In the genomic region with DNA sequence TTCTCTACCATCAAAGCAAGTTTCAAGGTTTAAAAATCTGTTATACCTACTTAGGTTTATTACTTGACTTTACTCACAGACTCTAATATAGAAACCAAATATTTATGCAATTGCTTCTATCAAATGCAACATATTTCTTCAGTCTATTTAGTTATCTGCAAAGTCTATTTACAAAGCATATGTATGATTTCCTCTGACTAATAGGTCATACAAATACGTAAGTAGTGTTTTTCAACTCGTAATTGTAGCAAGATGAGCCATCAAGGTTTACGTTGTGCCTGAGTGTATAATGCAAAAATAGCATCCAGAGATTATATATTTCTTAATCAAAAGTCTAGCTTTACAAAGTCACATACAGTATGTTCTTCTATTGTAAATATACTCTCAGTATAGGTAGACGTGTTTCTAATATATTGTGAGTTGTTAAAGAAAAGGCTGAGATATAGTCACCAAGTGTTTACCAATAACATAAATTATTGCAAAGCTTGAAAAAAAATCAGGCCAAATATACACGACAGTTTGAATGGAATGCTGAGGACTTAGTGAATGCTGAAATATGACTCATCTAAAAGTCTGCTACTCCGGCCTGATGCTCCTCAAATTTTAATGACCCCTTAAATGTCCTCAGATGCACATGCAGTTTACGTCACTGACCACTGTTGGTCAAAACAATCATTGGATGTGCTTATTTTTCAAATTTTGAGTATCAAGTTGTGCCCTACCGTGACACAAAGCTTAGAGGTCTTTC, we compare ENCODE assay signal across 23 cellular contexts. TPM values are rescaled to one million over a fixed set of nuclear protein-coding genes. Genes with fewer than 3 reads are reported as not detected.
DNase-seq lines count a peak whose midpoint lies in the region; TF ChIP-seq lines count a peak whose summit lies in the region.
"Had no signal": no experiment of that assay in that cellular context is flagged by ENCODE, and none has a peak within 500 bp of the region (broad histone marks: within the 10 kb centered on the region; RNA-seq: fewer than 3 reads in every experiment).

No MANE protein-coding gene starts in this region.

- no peak overlapping the region for H2AFZ ChIP-seq in mesenchymal stem cell (ENCODE audit: low read depth, low read length)
- H2AFZ ChIP-seq: parathyroid adenoma had no signal

- peaks cover 0 to 24% of the 10 kb centered on the region in 2 experiments for H3K36me3 ChIP-seq in mesenchymal stem cell (ENCODE audit: control insufficient read depth in 1 of 2, insufficient read depth in 2 of 2, low read depth in 1 of 2, low read length in 2 of 2)
- H3K36me3 ChIP-seq: BLaER1 treated with 17β-estradiol and CSF1 and Interleukin-3, amounts not matched to agents 10 nM and 100 nM; tibial nerve had no signal

- no peak overlapping the region for H3K4me2 ChIP-seq in mesenchymal stem cell (ENCODE audit: low read length, poor library complexity, severe bottlenecking)
- H3K4me2 ChIP-seq: BLaER1 treated with 17β-estradiol and CSF1 and Interleukin-3, amounts not matched to agents 10 nM and 100 nM had no signal

- H3K9ac ChIP-seq in mesenchymal stem cell (ENCODE audit: low read length): no peak overlapping the region
- H3K9ac ChIP-seq: BLaER1 treated with 17β-estradiol and CSF1 and Interleukin-3, amounts not matched to agents 10 nM and 100 nM; parathyroid adenoma had no signal

- no peaks in the 10 kb centered on the region for H3K4me1 ChIP-seq in mesenchymal stem cell (ENCODE audit: control insufficient read depth, insufficient read depth, low read depth, low read length)
- H3K4me1 ChIP-seq: foreskin keratinocyte, parathyroid adenoma had no signal

- H3K4me1 Mint-ChIP-seq in activated CD4-positive, alpha-beta T cell treated with anti-CD3 and anti-CD28 coated beads, Interleukin-2, amount 10 ng/mL, durations not matched to agents 24 days and 14 days: no peaks in the 10 kb centered on the region
- H3K4me1 Mint-ChIP-seq: natural killer cell had no signal

- no peaks in the 10 kb centered on the region for H3K27me3 Mint-ChIP-seq in activated CD4-positive, alpha-beta T cell treated with anti-CD3 and anti-CD28 coated beads, Interleukin-2, amount 10 ng/mL, durations not matched to agents 24 days and 14 days

- no peak overlapping the region for H3K23ac ChIP-seq in mesenchymal stem cell (ENCODE audit: low read length in 2 of 2)

- H3K27ac Mint-ChIP-seq in activated CD4-positive, alpha-beta T cell treated with anti-CD3 and anti-CD28 coated beads, Interleukin-2, amount 10 ng/mL, durations not matched to agents 24 days and 14 days: no peak overlapping the region
- H3K27ac Mint-ChIP-seq: natural killer cell; stimulated activated naive CD8-positive, alpha-beta T cell treated with anti-CD3 and anti-CD28 coated beads, Interleukin-15, Interleukin-2, amounts not matched to agents 100 ng/mL and 50 ng/mL, for 24 hours had no signal

- no peaks in the 10 kb centered on the region for H3K9me3 Mint-ChIP-seq in activated CD4-positive, alpha-beta T cell treated with anti-CD3 and anti-CD28 coated beads, Interleukin-2, amount 10 ng/mL, durations not matched to agents 24 days and 14 days

- no peak overlapping the region for H3K27ac ChIP-seq in mesenchymal stem cell (ENCODE audit: low read length, poor library complexity, severe bottlenecking)
- H3K27ac ChIP-seq: BLaER1 treated with 17β-estradiol and CSF1 and Interleukin-3, amounts not matched to agents 10 nM and 100 nM; foreskin keratinocyte; parathyroid adenoma; tibial nerve had no signal

- H3K18ac ChIP-seq in mesenchymal stem cell (ENCODE audit: low read depth in 1 of 2, low read length in 2 of 2): no peak overlapping the region

- H3K36me3 Mint-ChIP-seq in activated CD4-positive, alpha-beta T cell treated with anti-CD3 and anti-CD28 coated beads, Interleukin-2, amount 10 ng/mL, durations not matched to agents 24 days and 14 days (ENCODE audit: low read depth): no peaks in the 10 kb centered on the region
- H3K36me3 Mint-ChIP-seq: natural killer cell had no signal

- no peak overlapping the region for H3K14ac ChIP-seq in mesenchymal stem cell (ENCODE audit: low read length in 2 of 2)

- intact Hi-C loops in activated CD4-positive, alpha-beta T cell treated with anti-CD3 and anti-CD28 coated beads, Interleukin-2, amount 10 ng/mL, durations not matched to agents 24 days and 14 days (cut with micrococcal nuclease): no loop called here

- H2BK12ac ChIP-seq in mesenchymal stem cell (ENCODE audit: low read length in 2 of 2): no peak overlapping the region

- no peak for TF ChIP-seq CTCF in astrocyte of the spinal cord (IDR thresholded peaks at IDR 0.05; ENCODE audit: low read depth, low read length)

- WGBS in mesenchymal stem cell: 0% methylated on average over 2 of the region's 8 CpGs

- H2BK5ac ChIP-seq in mesenchymal stem cell (ENCODE audit: low read depth, low read length, poor library complexity, severe bottlenecking): no peak overlapping the region

- no peak overlapping the region for H2BK120ac ChIP-seq in mesenchymal stem cell (ENCODE audit: low read depth, low read length)

- no peak overlapping the region for H4K8ac ChIP-seq in mesenchymal stem cell (ENCODE audit: low read length)

- H3K4me3 ChIP-seq in astrocyte of the spinal cord (ENCODE audit: low read depth, low read length) (no peak overlapping the region), mesenchymal stem cell (ENCODE audit: insufficient read depth in 1 of 2, low read depth in 1 of 2, low read length in 2 of 2) (no peak overlapping the region)
- H3K4me3 ChIP-seq: BLaER1 treated with 17β-estradiol and CSF1 and Interleukin-3, amounts not matched to agents 10 nM and 100 nM; tibial nerve had no signal

- H3K4ac ChIP-seq in mesenchymal stem cell (ENCODE audit: low read depth in 1 of 2, low read length in 2 of 2): no peak overlapping the region

- in situ Hi-C loops in astrocyte of the spinal cord (cut with HindIII; ENCODE audit: low sequenced_read_pairs) (no loop called here), ACHN (cut with HindIII; ENCODE audit: low pct_ligation_motif_present, low pct_unique_long_range_greater_than_20kb, low sequenced_read_pairs) (no loop called here)

- H2AK5ac ChIP-seq in mesenchymal stem cell (ENCODE audit: low read length, severe bottlenecking): no peak overlapping the region

- H4K91ac ChIP-seq in mesenchymal stem cell (ENCODE audit: low read length): no peak overlapping the region

- no peaks in the 10 kb centered on the region for H3K27me3 ChIP-seq in mesenchymal stem cell (ENCODE audit: control insufficient read depth in 1 of 2, insufficient read depth in 1 of 2, low read length in 2 of 2)
- H3K27me3 ChIP-seq: BLaER1 treated with 17β-estradiol and CSF1 and Interleukin-3, amounts not matched to agents 10 nM and 100 nM; foreskin keratinocyte; tibial nerve had no signal

- no peaks in the 10 kb centered on the region for H3K9me3 ChIP-seq in mesenchymal stem cell (ENCODE audit: control insufficient read depth, low read length)

- no peak overlapping the region for H3K4me3 Mint-ChIP-seq in activated CD4-positive, alpha-beta T cell treated with anti-CD3 and anti-CD28 coated beads, Interleukin-2, amount 10 ng/mL, durations not matched to agents 24 days and 14 days
- H3K4me3 Mint-ChIP-seq: natural killer cell; stimulated activated naive CD8-positive, alpha-beta T cell treated with anti-CD3 and anti-CD28 coated beads, Interleukin-15, Interleukin-2, amounts not matched to agents 100 ng/mL and 50 ng/mL, for 24 hours had no signal

- DNase-seq in Daoy (ENCODE audit: low read depth) (peak; percentile 9), HS-27A (ENCODE audit: low read depth) (peak; percentile 59), astrocyte of the spinal cord (ENCODE audit: low read depth, low spot score) (peak; percentile 9), mesenchymal stem cell (peak; percentile 80), activated gamma-delta T cell treated with Interleukin-2 at 50 U/mL for 16 hours (no peak), COLO829 (ENCODE audit: low spot score) (no peak), ACHN (no peak)
- DNase-seq in activated CD4-positive, alpha-beta T cell treated with anti-CD3 and anti-CD28 coated beads, Interleukin-2, amount 10 ng/mL, durations not matched to agents 24 days and 14 days: no peak
- DNase-seq: activated naive CD4-positive, alpha-beta T cell; anterior cingulate cortex; foreskin keratinocyte; GDM1; hypothalamus; kidney; natural killer cell; NCI-H2081; NCI-H524; stimulated activated CD4-positive, alpha-beta T cell treated with anti-CD3 and anti-CD28 coated beads, Interleukin-2, amount 100 ng/mL, for 24 hours; T-helper 1 cell had no signal

- no peaks in the 10 kb centered on the region for H3K79me1 ChIP-seq in mesenchymal stem cell (replicated peaks; ENCODE audit: low read length, poor library complexity, severe bottlenecking)

- H2BK15ac ChIP-seq in mesenchymal stem cell (ENCODE audit: low read depth, poor library complexity, severe bottlenecking): no peak overlapping the region

RNA-seq across cellular contexts. Expression of a gene that starts 48.4 kb away (rescaled TPM):
- total RNA-seq in Daoy (2014; rRNA removed; shearing (Covaris generic)): 2.4 and 3.1 TPM in 2 replicates
- polyA plus RNA-seq in mesenchymal stem cell (2013, experiment 1 of 2): 5.6 TPM
- 5.6 TPM for polyA plus RNA-seq in mesenchymal stem cell (2013, experiment 2 of 2)
- total RNA-seq in activated CD4-positive, alpha-beta T cell treated with anti-CD3 and anti-CD28 coated beads, Interleukin-2, amount 10 ng/mL, durations not matched to agents 24 days and 14 days: not detected in 2 replicates
- total RNA-seq: foreskin keratinocyte had no signal
- polyA plus RNA-seq: foreskin keratinocyte had no signal

Comparison
In these comparisons a context has a peak if more than half of its experiments do, and no peak if none do; other contexts are left out.
1. DNase-seq: peak in Daoy (single experiment), HS-27A (single experiment), astrocyte of the spinal cord (single experiment) and mesenchymal stem cell (single experiment); none in activated gamma-delta T cell treated with Interleukin-2 at 50 U/mL for 16 hours (single experiment), COLO829 (single experiment), ACHN (single experiment) and activated CD4-positive, alpha-beta T cell treated with anti-CD3 and anti-CD28 coated beads, Interleukin-2, amount 10 ng/mL, durations not matched to agents 24 days and 14 days (single experiment).